Comparison of ENCODE assay signal across 13 cellular contexts in genomic region chr6:28140616-28141015, GRCh38. TPM values are rescaled to one million over a fixed set of nuclear protein-coding genes. Genes with fewer than 3 reads are reported as not detected.
DNase-seq lines count a peak whose midpoint lies in the region; ATAC-seq and TF ChIP-seq lines count a peak whose summit lies in the region.
"Had no signal": no experiment of that assay in that cellular context is flagged by ENCODE, and none has a peak within 500 bp of the region (broad histone marks: within the 10 kb centered on the region; RNA-seq: fewer than 3 reads in every experiment).

No MANE protein-coding gene starts in this region.

- no peaks in the 10 kb centered on the region for H3K9me3 ChIP-seq in CD8-positive, alpha-beta memory T cell (ENCODE audit: low read length)
- H3K9me3 ChIP-seq in ascending aorta, result no peaks in the 10 kb centered on the region
- H3K9me3 ChIP-seq in esophagus squamous epithelium, result no peaks in the 10 kb centered on the region

- no peak overlapping the region for H3K27ac ChIP-seq in CD8-positive, alpha-beta memory T cell (ENCODE audit: low read depth, low read length)
- H3K27ac ChIP-seq in KMS-11 (no peak overlapping the region; the same call in 1 of the 2 replicates), ascending aorta (peak overlapping the region; percentile 32 to 68), esophagus squamous epithelium (no peak overlapping the region)
- H3K27ac ChIP-seq: epithelial cell of prostate had no signal

- H2AFZ ChIP-seq in KMS-11 (ENCODE audit: low read depth), result peak overlapping the region; percentile 36; the same call in 1 of the 2 replicates

- CTCF ChIA-PET in CD8-positive, alpha-beta memory T cell (lab: Charles Lee), result interaction anchor here (1.0 to 4.4 kb wide), 7 partner anchors 10 to 215 kb away, joined by 3 to 33 read pairs (median 5); partner anchors contain the start of genes ZSCAN16 and ZSCAN26

- peak overlapping the region; percentile 54 to 98 (median 91) for H3K27ac Mint-ChIP-seq in CD8-positive, alpha-beta memory T cell
- peak overlapping the region; percentile 84 to 94 for H3K27ac Mint-ChIP-seq in natural killer cell

- intact Hi-C loops in ascending aorta (cut with DNase I) (loop anchor here (2.0 kb wide), 1 partner anchor 84 kb away; the partner anchor contains the start of gene ZSCAN9), natural killer cell (cut with micrococcal nuclease) (loop anchor here (1.0 to 5.0 kb wide), 3 partner anchors 16 to 257 kb away; partner anchors contain the start of genes ZKSCAN4, ZSCAN12 and ZSCAN16), esophagus squamous epithelium (cut with DNase I) (no loop called here)

- peaks cover 0 to 38% (median 9%) of the 10 kb centered on the region in 3 donors for H3K36me3 Mint-ChIP-seq in CD8-positive, alpha-beta memory T cell
- H3K36me3 Mint-ChIP-seq in natural killer cell, result no peaks in the 10 kb centered on the region

- POLR2A ChIA-PET in CD8-positive, alpha-beta memory T cell (lab: Charles Lee), result interaction anchor here (0.5 to 2.7 kb wide), 6 partner anchors 10 to 1510 kb away, joined by 3 to 26 read pairs (median 4); partner anchors contain the start of genes ZKSCAN4, ZNF165 and ZSCAN16

- peaks cover 67 to 81% (median 78%) of the 10 kb centered on the region in 3 donors for H3K4me1 Mint-ChIP-seq in CD8-positive, alpha-beta memory T cell
- H3K4me1 Mint-ChIP-seq in natural killer cell, result peaks cover 65 to 74% of the 10 kb centered on the region in 2 donors

- peak overlapping the region; percentile 64 to 99 (median 95) for H3K4me3 Mint-ChIP-seq in CD8-positive, alpha-beta memory T cell
- peak overlapping the region; percentile 97 for H3K4me3 Mint-ChIP-seq in natural killer cell

- DNase-seq in CD8-positive, alpha-beta memory T cell, result no peak
- DNase-seq in ascending aorta (ENCODE audit: low spot score in 2 of 2), result no peak
- DNase-seq in natural killer cell, result no peak
- no peak for DNase-seq in esophagus squamous epithelium (lab: John Stamatoyannopoulos, UW)
- DNase-seq in AG20443 (ENCODE audit: low spot score), result no peak
- DNase-seq: hypothalamus; KBM-7; mammary epithelial cell; NCI-H2107; stimulated activated CD4-positive, alpha-beta T cell treated with anti-CD3 and anti-CD28 coated beads, Interleukin-4, amount 100 ng/mL, for 24 hours had no signal

- H3K36me3 ChIP-seq in CD8-positive, alpha-beta memory T cell (ENCODE audit: insufficient read depth, low read length), result peaks cover 10% of the 10 kb centered on the region
- peaks cover 2% of the 10 kb centered on the region for H3K36me3 ChIP-seq in KMS-11 (ENCODE audit: insufficient read depth)
- peaks cover 0 to 7% of the 10 kb centered on the region in 2 donors for H3K36me3 ChIP-seq in ascending aorta
- peaks cover 0 to 14% (median 0%) of the 10 kb centered on the region in 3 donors for H3K36me3 ChIP-seq in esophagus squamous epithelium

- 59 to 65% methylated on average over 5 of the region's 5 CpGs for WGBS in esophagus squamous epithelium, 2 donors

- peak overlapping the region; percentile 92 for H3K4me2 ChIP-seq in KMS-11

- no peaks in the 10 kb centered on the region for H3K9me3 Mint-ChIP-seq in CD8-positive, alpha-beta memory T cell
- H3K9me3 Mint-ChIP-seq in natural killer cell, result no peaks in the 10 kb centered on the region

- H3K4me3 ChIP-seq in CD8-positive, alpha-beta memory T cell (ENCODE audit: low read length), result peak overlapping the region; percentile 32
- H3K4me3 ChIP-seq in KMS-11 (IDR thresholded peaks at IDR 0.05; ENCODE audit: insufficient read depth, low read depth, low read length) (no peak overlapping the region), ascending aorta (peak overlapping the region; percentile 4 to 91), esophagus squamous epithelium (peak overlapping the region in 1 of 4 donors; percentile 43)

- H3K27me3 ChIP-seq in CD8-positive, alpha-beta memory T cell (ENCODE audit: insufficient read depth, low read length, poor library complexity, severe bottlenecking), result no peaks in the 10 kb centered on the region
- H3K27me3 ChIP-seq in KMS-11 (ENCODE audit: insufficient read depth, low read depth), result no peaks in the 10 kb centered on the region
- no peaks in the 10 kb centered on the region for H3K27me3 ChIP-seq in ascending aorta
- H3K27me3 ChIP-seq in esophagus squamous epithelium, result no peaks in the 10 kb centered on the region

- no peak overlapping the region for H3K9ac ChIP-seq in KMS-11

- TF ChIP-seq POLR2A in esophagus squamous epithelium (IDR thresholded peaks at IDR 0.05), result no peak

- ATAC-seq in natural killer cell (no peak), HG02852 (IDR thresholded peaks at IDR 0.05; ENCODE audit: unreplicated experiment) (no peak)

- peaks cover 40% of the 10 kb centered on the region for H3K4me1 ChIP-seq in CD8-positive, alpha-beta memory T cell (ENCODE audit: insufficient read depth, low read length)
- H3K4me1 ChIP-seq in KMS-11 (ENCODE audit: low read depth, poor library complexity, severe bottlenecking), result peaks cover 45% of the 10 kb centered on the region
- peaks cover 0 to 36% of the 10 kb centered on the region in 2 donors for H3K4me1 ChIP-seq in ascending aorta
- H3K4me1 ChIP-seq in esophagus squamous epithelium, result peaks cover 2 to 56% (median 36%) of the 10 kb centered on the region in 3 donors

- H4K20me1 ChIP-seq in KMS-11 (ENCODE audit: insufficient read depth), result no peaks in the 10 kb centered on the region

- TF ChIP-seq CTCF in KMS-11 (conservative IDR thresholded peaks at IDR 0.05; ENCODE audit: low read depth, low read length) (no peak), ascending aorta (IDR thresholded peaks at IDR 0.05) (no peak), natural killer cell (IDR thresholded peaks at IDR 0.05) (no peak), esophagus squamous epithelium (IDR thresholded peaks at IDR 0.05) (no peak)

- no peaks in the 10 kb centered on the region for H3K27me3 Mint-ChIP-seq in CD8-positive, alpha-beta memory T cell
- H3K27me3 Mint-ChIP-seq in natural killer cell (ENCODE audit: low read depth in 2 of 2), result no peaks in the 10 kb centered on the region

- peaks cover 32% of the 10 kb centered on the region for H3K79me2 ChIP-seq in KMS-11 (ENCODE audit: insufficient read depth, low read depth)

RNA-seq across cellular contexts. Expression of gene ZKSCAN8, which starts 1.1 kb away (rescaled TPM):
- 10 to 100 TPM; 15.6 to 17.4 TPM for total RNA-seq in CD8-positive, alpha-beta memory T cell
- 1.9 TPM for polyA plus RNA-seq in CD8-positive, alpha-beta memory T cell
- total RNA-seq in ascending aorta, result 8.7 TPM
- total RNA-seq in natural killer cell, result 10 to 100 TPM; 38.0 to 42.5 (median 39.2) TPM
- 10 to 100 TPM in 1 of 4 donors, 1 to 10 TPM in 3; 2.2 to 17.5 (median 5.9) TPM for total RNA-seq in esophagus squamous epithelium

RNA-seq across cellular contexts. Expression of gene ZSCAN16, which starts 16.2 kb away (rescaled TPM):
- total RNA-seq in CD8-positive, alpha-beta memory T cell, result 1 to 10 TPM; 5.3 to 5.8 TPM
- polyA plus RNA-seq in CD8-positive, alpha-beta memory T cell, result 11.5 TPM
- total RNA-seq in ascending aorta (not detected), natural killer cell (1 to 10 TPM; 7.7 to 9.1 (median 7.8) TPM), esophagus squamous epithelium (1 to 10 TPM; 2.8 to 4.4 (median 3.6) TPM)

Comparison
In these comparisons a context has a peak if more than half of its experiments do, and no peak if none do; other contexts are left out.
1. H3K27ac ChIP-seq: peak in ascending aorta (2 of 2); none in CD8-positive, alpha-beta memory T cell (single experiment), KMS-11 (single experiment) and esophagus squamous epithelium (0 of 4).